Comparison of ENCODE assay signal across 9 cellular contexts in genomic region chr2:17171446-17172049, GRCh38.
DNase-seq lines count a peak whose midpoint lies in the region; ATAC-seq, FAIRE-seq and TF ChIP-seq lines count a peak whose summit lies in the region.
"Had no signal": no experiment of that assay in that cellular context is flagged by ENCODE, and none has a peak within 500 bp of the region (broad histone marks: within the 10 kb centered on the region; RNA-seq: fewer than 3 reads in every experiment).

No MANE protein-coding gene starts in this region.

- no peaks in the 10 kb centered on the region for H3K9me3 Mint-ChIP-seq in progenitor cell of endocrine pancreas (ENCODE audit: low read depth)
- peaks cover 3% of the 10 kb centered on the region for H3K9me3 Mint-ChIP-seq in activated CD4-positive, alpha-beta T cell treated with anti-CD3 and anti-CD28 coated beads, Interleukin-2, amount 10 ng/mL, durations not matched to agents 7 days and 5 days

- FAIRE-seq in GM18507 (lab: Jason Lieb, UNC): peak; percentile 24
- FAIRE-seq: endometrium had no signal

- H3K4me1 Mint-ChIP-seq in progenitor cell of endocrine pancreas (ENCODE audit: low read depth): peaks cover 6% of the 10 kb centered on the region
- H3K4me1 Mint-ChIP-seq in activated CD4-positive, alpha-beta T cell treated with anti-CD3 and anti-CD28 coated beads, Interleukin-2, amount 10 ng/mL, durations not matched to agents 7 days and 5 days: no peaks in the 10 kb centered on the region

- no peak overlapping the region for H3K27ac Mint-ChIP-seq in progenitor cell of endocrine pancreas
- no peak overlapping the region for H3K27ac Mint-ChIP-seq in activated CD4-positive, alpha-beta T cell treated with anti-CD3 and anti-CD28 coated beads, Interleukin-2, amount 10 ng/mL, durations not matched to agents 7 days and 5 days

- TF ChIP-seq CTCF in 22Rv1 (IDR thresholded peaks at IDR 0.05): peak; percentile 69
- TF ChIP-seq CTCF in foreskin keratinocyte (conservative IDR thresholded peaks at IDR 0.05): peak; percentile 61
- TF ChIP-seq CTCF in progenitor cell of endocrine pancreas (IDR thresholded peaks at IDR 0.05; ENCODE audit: unreplicated experiment): peak; percentile 72

- no peaks in the 10 kb centered on the region for H3K27me3 ChIP-seq in foreskin keratinocyte

- H3K4me3 Mint-ChIP-seq in progenitor cell of endocrine pancreas (ENCODE audit: low read depth): no peak overlapping the region
- H3K4me3 Mint-ChIP-seq in activated CD4-positive, alpha-beta T cell treated with anti-CD3 and anti-CD28 coated beads, Interleukin-2, amount 10 ng/mL, durations not matched to agents 7 days and 5 days: no peak overlapping the region

- DNase-seq in GM18507 (ENCODE audit: extremely low spot score, insufficient read length, low read depth): no peak
- DNase-seq in OCI-M1 (lab: John Stamatoyannopoulos, UW): peak; percentile 65
- DNase-seq in foreskin keratinocyte: peak in 1 of 2 donors; percentile 32
- DNase-seq in progenitor cell of endocrine pancreas (ENCODE audit: low spot score, unreplicated experiment): peak; percentile 42
- DNase-seq in stimulated activated naive CD4-positive, alpha-beta T cell (lab: John Stamatoyannopoulos, UW): no peak
- no peak for DNase-seq in activated CD4-positive, alpha-beta T cell treated with anti-CD3 and anti-CD28 coated beads, Interleukin-2, amount 10 ng/mL, durations not matched to agents 7 days and 5 days

- H3K4me1 ChIP-seq in foreskin keratinocyte: no peaks in the 10 kb centered on the region

- CTCF ChIA-PET in activated CD4-positive, alpha-beta T cell treated with anti-CD3 and anti-CD28 coated beads, Interleukin-2, amount 10 ng/mL, durations not matched to agents 7 days and 5 days (lab: Charles Lee): interaction anchor here (0.6 kb wide), 1 partner anchor 11 kb away, joined by 3 read pairs; no protein-coding TSS in a partner anchor

- H3K27me3 Mint-ChIP-seq in progenitor cell of endocrine pancreas: peaks cover 6% of the 10 kb centered on the region
- H3K27me3 Mint-ChIP-seq in activated CD4-positive, alpha-beta T cell treated with anti-CD3 and anti-CD28 coated beads, Interleukin-2, amount 10 ng/mL, durations not matched to agents 7 days and 5 days: no peaks in the 10 kb centered on the region

- no peaks in the 10 kb centered on the region for H3K36me3 Mint-ChIP-seq in progenitor cell of endocrine pancreas (ENCODE audit: insufficient read depth)
- H3K36me3 Mint-ChIP-seq in activated CD4-positive, alpha-beta T cell treated with anti-CD3 and anti-CD28 coated beads, Interleukin-2, amount 10 ng/mL, durations not matched to agents 7 days and 5 days (ENCODE audit: low read depth): no peaks in the 10 kb centered on the region

- H3K27ac ChIP-seq in 22Rv1: no peak overlapping the region
- no peak overlapping the region for H3K27ac ChIP-seq in foreskin keratinocyte

- POLR2A ChIA-PET in activated CD4-positive, alpha-beta T cell treated with anti-CD3 and anti-CD28 coated beads, Interleukin-2, amount 10 ng/mL, durations not matched to agents 7 days and 5 days (lab: Charles Lee): no interaction called here

- ATAC-seq in HG02970 (IDR thresholded peaks at IDR 0.05; ENCODE audit: low FRiP score, unreplicated experiment): peak; percentile 55
- ATAC-seq in foreskin keratinocyte: peak; percentile 92

Comparison
In these comparisons a context has a peak if more than half of its experiments do, and no peak if none do; other contexts are left out.
1. DNase-seq: peak in OCI-M1 (single experiment) and progenitor cell of endocrine pancreas (single experiment); none in GM18507 (single experiment), stimulated activated naive CD4-positive, alpha-beta T cell (0 of 6) and activated CD4-positive, alpha-beta T cell treated with anti-CD3 and anti-CD28 coated beads, Interleukin-2, amount 10 ng/mL, durations not matched to agents 7 days and 5 days (single experiment).
2. Peak in every context shown above with its lines, with median percentiles within 50 percentile points of each other: CTCF ChIP-seq.